3 cellular contexts compared by ENCODE assay signal in genomic region chr16:84619103-84619460, GRCh38.
TF ChIP-seq lines count a peak whose summit lies in the region.

No MANE protein-coding gene starts in this region.

TF ChIP-seq in SK-N-SH, 30 proteins besides CTCF, POLR2A, EP300 and RAD21:
- TF ChIP-seq GABPA (IDR thresholded peaks at IDR 0.05; ENCODE audit: low read depth) (no peak), YY1 (IDR thresholded peaks at IDR 0.05; ENCODE audit: low read depth) (0 out of 2 replicates have a peak, but pooled peaks have one; percentile 39)
TF ChIP-seq in SK-N-SH: peak in this region for 1.

TF ChIP-seq in SK-N-SH treated with all-trans-retinoic acid at 6 μM for 48 hours, 23 proteins besides CTCF, POLR2A, EP300 and RAD21:
- TF ChIP-seq ZC3H10 (CRISPR knock-in tag; IDR thresholded peaks at IDR 0.05) (no peak), ARNTL (CRISPR knock-in tag; IDR thresholded peaks at IDR 0.05; ENCODE audit: borderline replicate concordance, low read depth) (no peak), CSDC2 (CRISPR knock-in tag; IDR thresholded peaks at IDR 0.05) (no peak)

TF ChIP-seq in HepG2, 621 proteins besides CTCF, POLR2A, EP300 and RAD21:
- TF ChIP-seq REST (IDR thresholded peaks at IDR 0.05; ENCODE audit: borderline replicate concordance in 1 of 2, low read depth in 1 of 2, low read length in 2 of 2) (no peak), NFYB (CRISPR knock-in tag; IDR thresholded peaks at IDR 0.05) (no peak)
TF ChIP-seq in HepG2: peak in this region for 0.
